In the genomic region with DNA sequence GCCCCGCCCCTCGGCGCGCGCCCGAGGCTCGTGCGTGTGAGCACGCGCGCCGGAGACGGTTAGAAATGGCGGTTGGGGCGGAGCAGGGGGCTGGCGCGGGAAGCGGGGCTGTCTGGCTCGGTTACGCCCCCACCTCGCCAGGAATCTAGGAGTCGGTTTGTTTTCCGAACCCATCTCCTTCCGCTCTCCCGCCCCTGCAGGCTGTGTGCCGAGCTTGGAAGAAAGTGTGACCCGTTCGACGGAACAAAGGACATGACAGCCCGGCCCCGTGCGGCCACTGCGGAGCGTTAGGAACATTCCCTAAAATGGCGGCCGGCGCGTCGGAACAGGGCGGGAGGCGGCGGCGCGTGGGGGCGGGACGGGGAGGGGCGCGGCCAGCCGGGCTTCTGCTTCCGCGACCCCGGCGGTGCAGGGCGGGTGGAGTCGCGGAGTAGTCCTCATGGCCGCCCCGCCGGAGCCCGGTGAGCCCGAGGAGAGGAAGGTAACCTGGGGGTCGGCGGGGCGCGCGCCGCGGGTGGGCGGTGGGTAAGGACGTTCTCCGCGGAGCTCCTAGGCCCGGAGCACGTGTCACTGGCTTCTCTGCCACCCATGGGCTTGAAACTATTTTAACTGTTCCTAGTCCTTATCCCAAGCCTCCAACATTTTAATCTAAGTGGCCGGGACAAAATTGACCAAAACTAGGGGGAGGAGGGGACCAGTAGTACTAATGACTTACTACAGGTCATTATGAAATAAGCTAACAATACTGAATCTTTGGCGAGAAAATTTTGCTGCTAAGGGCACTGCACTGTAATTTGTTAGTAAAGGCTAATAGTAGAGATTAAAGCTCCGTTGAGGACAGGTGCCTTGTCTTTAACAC, we compare ENCODE assay signal across 1 cellular context.
TF ChIP-seq lines count a peak whose summit lies in the region.

A gene with protein sequence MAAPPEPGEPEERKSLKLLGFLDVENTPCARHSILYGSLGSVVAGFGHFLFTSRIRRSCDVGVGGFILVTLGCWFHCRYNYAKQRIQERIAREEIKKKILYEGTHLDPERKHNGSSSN (plus strand): TSS at position 383 of the 859 bp plus-strand sequence. CDS start 57 bp downstream, at position 440.

TF ChIP-seq in GM12878, 131 proteins besides CTCF, POLR2A, EP300 and RAD21 (continued from another document and continues in another):
- TF ChIP-seq ZNF384 (IDR thresholded peaks at IDR 0.05; ENCODE audit: borderline replicate concordance, low read depth, low read length) (no peak), NR2F1 (conservative IDR thresholded peaks at IDR 0.05) (peak; percentile 2; the same call in 1 of the 2 replicates), SRF (IDR thresholded peaks at IDR 0.05; ENCODE audit: low read depth in 2 of 2, low read length in 2 of 2) (peak in 1 of 2 experiments; percentile 78; a peak in 2 of 4 replicates), CBX5 (IDR thresholded peaks at IDR 0.05; ENCODE audit: low read depth) (no peak), ZNF217 (IDR thresholded peaks at IDR 0.05) (no peak), IKZF2 (IDR thresholded peaks at IDR 0.05) (peak; percentile 50 to 51; a peak in 3 of 4 replicates), LARP7 (IDR thresholded peaks at IDR 0.05) (0 out of 2 replicates have a peak, but pooled peaks have one; percentile 24), KDM1A (IDR thresholded peaks at IDR 0.05; ENCODE audit: borderline replicate concordance) (no peak), BMI1 (IDR thresholded peaks at IDR 0.05; ENCODE audit: borderline replicate concordance) (no peak), RUNX3 (IDR thresholded peaks at IDR 0.05; ENCODE audit: low read length) (no peak; the same call in 1 of the 2 replicates), STAT1 (conservative IDR thresholded peaks at IDR 0.05) (no peak), STAT3 (IDR thresholded peaks at IDR 0.05; ENCODE audit: low read depth, low read length) (no peak), CREB1 (IDR thresholded peaks at IDR 0.05; ENCODE audit: low read depth) (peak; percentile 67; the same call in 1 of the 2 replicates), CHD4 (IDR thresholded peaks at IDR 0.05) (no peak), SUPT20H (IDR thresholded peaks at IDR 0.05; ENCODE audit: borderline replicate concordance, control insufficient read depth, low read depth, low read length) (no peak), RFX5 (IDR thresholded peaks at IDR 0.05; ENCODE audit: low read depth, low read length) (peak; percentile 17; the same call in 1 of the 2 replicates), SIX5 (IDR thresholded peaks at IDR 0.05; ENCODE audit: low read depth, low read length, severe bottlenecking) (no peak), MYC (IDR thresholded peaks at IDR 0.05; ENCODE audit: insufficient read depth, insufficient read length, insufficient replicate concordance, low read length, severe bottlenecking) (peak; percentile 72), RCOR1 (conservative IDR thresholded peaks at IDR 0.05; ENCODE audit: low read depth, low read length) (peak; percentile 17; the same call in 1 of the 2 replicates), SP1 (IDR thresholded peaks at IDR 0.05; ENCODE audit: low read depth, low read length) (peak; percentile 54), PAX5 (IDR thresholded peaks at IDR 0.05; ENCODE audit: borderline replicate concordance, low read depth, low read length) (0 out of 2 replicates have a peak, but pooled peaks have one; percentile 16), ATF7 (IDR thresholded peaks at IDR 0.05; ENCODE audit: low read depth) (no peak), POLR2AphosphoS5 (IDR thresholded peaks at IDR 0.05; ENCODE audit: low read length) (peak; percentile 89), NFYA (IDR thresholded peaks at IDR 0.05; ENCODE audit: borderline replicate concordance, low read depth, low read length) (no peak), POU2F2 (IDR thresholded peaks at IDR 0.05; ENCODE audit: borderline replicate concordance, low read depth, low read length) (peak; percentile 84; the same call in 2 of the 3 replicates), TAF1 (IDR thresholded peaks at IDR 0.05; ENCODE audit: borderline replicate concordance, low read depth, low read length) (peak; percentile 77), YBX1 (IDR thresholded peaks at IDR 0.05) (no peak), NBN (IDR thresholded peaks at IDR 0.05) (peak; percentile 71), NFXL1 (IDR thresholded peaks at IDR 0.05; ENCODE audit: borderline replicate concordance) (no peak), HDGF (IDR thresholded peaks at IDR 0.05) (0 out of 2 replicates have a peak, but pooled peaks have one; percentile 9), EZH2 (IDR thresholded peaks at IDR 0.05; ENCODE audit: borderline replicate concordance, control insufficient read depth, low read depth, low read length) (no peak), RBBP5 (conservative IDR thresholded peaks at IDR 0.05) (no peak), SMAD1 (IDR thresholded peaks at IDR 0.05; ENCODE audit: low read depth, partially characterized antibody) (peak; percentile 67), HDAC2 (IDR thresholded peaks at IDR 0.05) (no peak)
- TF ChIP-seq, protein P1, sequence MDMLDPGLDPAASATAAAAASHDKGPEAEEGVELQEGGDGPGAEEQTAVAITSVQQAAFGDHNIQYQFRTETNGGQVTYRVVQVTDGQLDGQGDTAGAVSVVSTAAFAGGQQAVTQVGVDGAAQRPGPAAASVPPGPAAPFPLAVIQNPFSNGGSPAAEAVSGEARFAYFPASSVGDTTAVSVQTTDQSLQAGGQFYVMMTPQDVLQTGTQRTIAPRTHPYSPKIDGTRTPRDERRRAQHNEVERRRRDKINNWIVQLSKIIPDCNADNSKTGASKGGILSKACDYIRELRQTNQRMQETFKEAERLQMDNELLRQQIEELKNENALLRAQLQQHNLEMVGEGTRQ (IDR thresholded peaks at IDR 0.05; ENCODE audit: borderline replicate concordance, low read depth, low read length): no peak
- TF ChIP-seq, protein P2, sequence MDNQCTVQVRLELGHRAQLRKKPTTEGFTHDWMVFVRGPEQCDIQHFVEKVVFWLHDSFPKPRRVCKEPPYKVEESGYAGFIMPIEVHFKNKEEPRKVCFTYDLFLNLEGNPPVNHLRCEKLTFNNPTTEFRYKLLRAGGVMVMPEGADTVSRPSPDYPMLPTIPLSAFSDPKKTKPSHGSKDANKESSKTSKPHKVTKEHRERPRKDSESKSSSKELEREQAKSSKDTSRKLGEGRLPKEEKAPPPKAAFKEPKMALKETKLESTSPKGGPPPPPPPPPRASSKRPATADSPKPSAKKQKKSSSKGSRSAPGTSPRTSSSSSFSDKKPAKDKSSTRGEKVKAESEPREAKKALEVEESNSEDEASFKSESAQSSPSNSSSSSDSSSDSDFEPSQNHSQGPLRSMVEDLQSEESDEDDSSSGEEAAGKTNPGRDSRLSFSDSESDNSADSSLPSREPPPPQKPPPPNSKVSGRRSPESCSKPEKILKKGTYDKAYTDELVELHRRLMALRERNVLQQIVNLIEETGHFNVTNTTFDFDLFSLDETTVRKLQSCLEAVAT (IDR thresholded peaks at IDR 0.05): peak; percentile 24; the same call in 1 of the 2 replicates
- TF ChIP-seq, protein P3, sequence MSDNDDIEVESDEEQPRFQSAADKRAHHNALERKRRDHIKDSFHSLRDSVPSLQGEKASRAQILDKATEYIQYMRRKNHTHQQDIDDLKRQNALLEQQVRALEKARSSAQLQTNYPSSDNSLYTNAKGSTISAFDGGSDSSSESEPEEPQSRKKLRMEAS (IDR thresholded peaks at IDR 0.05; ENCODE audit: low read depth, low read length): peak; percentile 29; the same call in 1 of the 2 replicates
- TF ChIP-seq, protein P4, sequence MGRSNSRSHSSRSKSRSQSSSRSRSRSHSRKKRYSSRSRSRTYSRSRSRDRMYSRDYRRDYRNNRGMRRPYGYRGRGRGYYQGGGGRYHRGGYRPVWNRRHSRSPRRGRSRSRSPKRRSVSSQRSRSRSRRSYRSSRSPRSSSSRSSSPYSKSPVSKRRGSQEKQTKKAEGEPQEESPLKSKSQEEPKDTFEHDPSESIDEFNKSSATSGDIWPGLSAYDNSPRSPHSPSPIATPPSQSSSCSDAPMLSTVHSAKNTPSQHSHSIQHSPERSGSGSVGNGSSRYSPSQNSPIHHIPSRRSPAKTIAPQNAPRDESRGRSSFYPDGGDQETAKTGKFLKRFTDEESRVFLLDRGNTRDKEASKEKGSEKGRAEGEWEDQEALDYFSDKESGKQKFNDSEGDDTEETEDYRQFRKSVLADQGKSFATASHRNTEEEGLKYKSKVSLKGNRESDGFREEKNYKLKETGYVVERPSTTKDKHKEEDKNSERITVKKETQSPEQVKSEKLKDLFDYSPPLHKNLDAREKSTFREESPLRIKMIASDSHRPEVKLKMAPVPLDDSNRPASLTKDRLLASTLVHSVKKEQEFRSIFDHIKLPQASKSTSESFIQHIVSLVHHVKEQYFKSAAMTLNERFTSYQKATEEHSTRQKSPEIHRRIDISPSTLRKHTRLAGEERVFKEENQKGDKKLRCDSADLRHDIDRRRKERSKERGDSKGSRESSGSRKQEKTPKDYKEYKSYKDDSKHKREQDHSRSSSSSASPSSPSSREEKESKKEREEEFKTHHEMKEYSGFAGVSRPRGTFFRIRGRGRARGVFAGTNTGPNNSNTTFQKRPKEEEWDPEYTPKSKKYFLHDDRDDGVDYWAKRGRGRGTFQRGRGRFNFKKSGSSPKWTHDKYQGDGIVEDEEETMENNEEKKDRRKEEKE (IDR thresholded peaks at IDR 0.05): no peak
- TF ChIP-seq, protein P5, sequence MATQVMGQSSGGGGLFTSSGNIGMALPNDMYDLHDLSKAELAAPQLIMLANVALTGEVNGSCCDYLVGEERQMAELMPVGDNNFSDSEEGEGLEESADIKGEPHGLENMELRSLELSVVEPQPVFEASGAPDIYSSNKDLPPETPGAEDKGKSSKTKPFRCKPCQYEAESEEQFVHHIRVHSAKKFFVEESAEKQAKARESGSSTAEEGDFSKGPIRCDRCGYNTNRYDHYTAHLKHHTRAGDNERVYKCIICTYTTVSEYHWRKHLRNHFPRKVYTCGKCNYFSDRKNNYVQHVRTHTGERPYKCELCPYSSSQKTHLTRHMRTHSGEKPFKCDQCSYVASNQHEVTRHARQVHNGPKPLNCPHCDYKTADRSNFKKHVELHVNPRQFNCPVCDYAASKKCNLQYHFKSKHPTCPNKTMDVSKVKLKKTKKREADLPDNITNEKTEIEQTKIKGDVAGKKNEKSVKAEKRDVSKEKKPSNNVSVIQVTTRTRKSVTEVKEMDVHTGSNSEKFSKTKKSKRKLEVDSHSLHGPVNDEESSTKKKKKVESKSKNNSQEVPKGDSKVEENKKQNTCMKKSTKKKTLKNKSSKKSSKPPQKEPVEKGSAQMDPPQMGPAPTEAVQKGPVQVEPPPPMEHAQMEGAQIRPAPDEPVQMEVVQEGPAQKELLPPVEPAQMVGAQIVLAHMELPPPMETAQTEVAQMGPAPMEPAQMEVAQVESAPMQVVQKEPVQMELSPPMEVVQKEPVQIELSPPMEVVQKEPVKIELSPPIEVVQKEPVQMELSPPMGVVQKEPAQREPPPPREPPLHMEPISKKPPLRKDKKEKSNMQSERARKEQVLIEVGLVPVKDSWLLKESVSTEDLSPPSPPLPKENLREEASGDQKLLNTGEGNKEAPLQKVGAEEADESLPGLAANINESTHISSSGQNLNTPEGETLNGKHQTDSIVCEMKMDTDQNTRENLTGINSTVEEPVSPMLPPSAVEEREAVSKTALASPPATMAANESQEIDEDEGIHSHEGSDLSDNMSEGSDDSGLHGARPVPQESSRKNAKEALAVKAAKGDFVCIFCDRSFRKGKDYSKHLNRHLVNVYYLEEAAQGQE (IDR thresholded peaks at IDR 0.05; ENCODE audit: low read depth, low read length): no peak
- TF ChIP-seq, protein P6, sequence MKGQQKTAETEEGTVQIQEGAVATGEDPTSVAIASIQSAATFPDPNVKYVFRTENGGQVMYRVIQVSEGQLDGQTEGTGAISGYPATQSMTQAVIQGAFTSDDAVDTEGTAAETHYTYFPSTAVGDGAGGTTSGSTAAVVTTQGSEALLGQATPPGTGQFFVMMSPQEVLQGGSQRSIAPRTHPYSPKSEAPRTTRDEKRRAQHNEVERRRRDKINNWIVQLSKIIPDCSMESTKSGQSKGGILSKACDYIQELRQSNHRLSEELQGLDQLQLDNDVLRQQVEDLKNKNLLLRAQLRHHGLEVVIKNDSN (IDR thresholded peaks at IDR 0.05; ENCODE audit: borderline replicate concordance, extremely low read length, insufficient read depth, low read depth, low read length): no peak
- TF ChIP-seq, protein P7, sequence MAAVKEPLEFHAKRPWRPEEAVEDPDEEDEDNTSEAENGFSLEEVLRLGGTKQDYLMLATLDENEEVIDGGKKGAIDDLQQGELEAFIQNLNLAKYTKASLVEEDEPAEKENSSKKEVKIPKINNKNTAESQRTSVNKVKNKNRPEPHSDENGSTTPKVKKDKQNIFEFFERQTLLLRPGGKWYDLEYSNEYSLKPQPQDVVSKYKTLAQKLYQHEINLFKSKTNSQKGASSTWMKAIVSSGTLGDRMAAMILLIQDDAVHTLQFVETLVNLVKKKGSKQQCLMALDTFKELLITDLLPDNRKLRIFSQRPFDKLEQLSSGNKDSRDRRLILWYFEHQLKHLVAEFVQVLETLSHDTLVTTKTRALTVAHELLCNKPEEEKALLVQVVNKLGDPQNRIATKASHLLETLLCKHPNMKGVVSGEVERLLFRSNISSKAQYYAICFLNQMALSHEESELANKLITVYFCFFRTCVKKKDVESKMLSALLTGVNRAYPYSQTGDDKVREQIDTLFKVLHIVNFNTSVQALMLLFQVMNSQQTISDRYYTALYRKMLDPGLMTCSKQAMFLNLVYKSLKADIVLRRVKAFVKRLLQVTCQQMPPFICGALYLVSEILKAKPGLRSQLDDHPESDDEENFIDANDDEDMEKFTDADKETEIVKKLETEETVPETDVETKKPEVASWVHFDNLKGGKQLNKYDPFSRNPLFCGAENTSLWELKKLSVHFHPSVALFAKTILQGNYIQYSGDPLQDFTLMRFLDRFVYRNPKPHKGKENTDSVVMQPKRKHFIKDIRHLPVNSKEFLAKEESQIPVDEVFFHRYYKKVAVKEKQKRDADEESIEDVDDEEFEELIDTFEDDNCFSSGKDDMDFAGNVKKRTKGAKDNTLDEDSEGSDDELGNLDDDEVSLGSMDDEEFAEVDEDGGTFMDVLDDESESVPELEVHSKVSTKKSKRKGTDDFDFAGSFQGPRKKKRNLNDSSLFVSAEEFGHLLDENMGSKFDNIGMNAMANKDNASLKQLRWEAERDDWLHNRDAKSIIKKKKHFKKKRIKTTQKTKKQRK (IDR thresholded peaks at IDR 0.05; ENCODE audit: low read depth, low read length): no peak
- TF ChIP-seq, protein P8, sequence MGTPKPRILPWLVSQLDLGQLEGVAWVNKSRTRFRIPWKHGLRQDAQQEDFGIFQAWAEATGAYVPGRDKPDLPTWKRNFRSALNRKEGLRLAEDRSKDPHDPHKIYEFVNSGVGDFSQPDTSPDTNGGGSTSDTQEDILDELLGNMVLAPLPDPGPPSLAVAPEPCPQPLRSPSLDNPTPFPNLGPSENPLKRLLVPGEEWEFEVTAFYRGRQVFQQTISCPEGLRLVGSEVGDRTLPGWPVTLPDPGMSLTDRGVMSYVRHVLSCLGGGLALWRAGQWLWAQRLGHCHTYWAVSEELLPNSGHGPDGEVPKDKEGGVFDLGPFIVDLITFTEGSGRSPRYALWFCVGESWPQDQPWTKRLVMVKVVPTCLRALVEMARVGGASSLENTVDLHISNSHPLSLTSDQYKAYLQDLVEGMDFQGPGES (IDR thresholded peaks at IDR 0.05): no peak
- TF ChIP-seq, protein P9, sequence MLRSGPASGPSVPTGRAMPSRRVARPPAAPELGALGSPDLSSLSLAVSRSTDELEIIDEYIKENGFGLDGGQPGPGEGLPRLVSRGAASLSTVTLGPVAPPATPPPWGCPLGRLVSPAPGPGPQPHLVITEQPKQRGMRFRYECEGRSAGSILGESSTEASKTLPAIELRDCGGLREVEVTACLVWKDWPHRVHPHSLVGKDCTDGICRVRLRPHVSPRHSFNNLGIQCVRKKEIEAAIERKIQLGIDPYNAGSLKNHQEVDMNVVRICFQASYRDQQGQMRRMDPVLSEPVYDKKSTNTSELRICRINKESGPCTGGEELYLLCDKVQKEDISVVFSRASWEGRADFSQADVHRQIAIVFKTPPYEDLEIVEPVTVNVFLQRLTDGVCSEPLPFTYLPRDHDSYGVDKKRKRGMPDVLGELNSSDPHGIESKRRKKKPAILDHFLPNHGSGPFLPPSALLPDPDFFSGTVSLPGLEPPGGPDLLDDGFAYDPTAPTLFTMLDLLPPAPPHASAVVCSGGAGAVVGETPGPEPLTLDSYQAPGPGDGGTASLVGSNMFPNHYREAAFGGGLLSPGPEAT (IDR thresholded peaks at IDR 0.05; ENCODE audit: low read depth): peak; percentile 64
